22 cellular contexts compared by ENCODE assay signal in the genomic region with DNA sequence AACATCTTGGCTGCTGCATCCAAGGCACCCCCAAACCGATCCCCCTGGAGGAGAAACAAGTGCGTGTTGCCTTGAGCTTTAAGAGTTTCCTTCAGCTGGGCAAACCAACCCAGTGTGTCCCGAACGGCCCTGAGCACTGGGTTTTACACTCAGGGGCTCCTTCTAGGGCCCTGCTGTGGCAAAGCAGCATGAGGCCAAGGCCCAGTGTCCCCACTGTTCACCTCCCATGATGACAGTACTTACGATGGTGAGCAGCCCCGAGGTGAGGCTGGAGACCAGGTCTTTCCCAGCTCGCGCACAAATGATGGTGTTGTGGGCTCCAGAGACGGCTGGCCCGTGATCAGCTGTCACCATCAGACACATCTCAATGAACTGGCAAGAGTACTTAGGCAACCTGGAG. TPM values are rescaled to one million over a fixed set of nuclear protein-coding genes. Genes with fewer than 3 reads are reported as not detected.
DNase-seq lines count a peak whose midpoint lies in the region; ATAC-seq and TF ChIP-seq lines count a peak whose summit lies in the region.
"Had no signal": no experiment of that assay in that cellular context is flagged by ENCODE, and none has a peak within 500 bp of the region (broad histone marks: within the 10 kb centered on the region; RNA-seq: fewer than 3 reads in every experiment).

No MANE protein-coding gene starts in this region.

- H3K4me1 Mint-ChIP-seq in activated CD4-positive, alpha-beta memory T cell treated with anti-CD3 and anti-CD28 coated beads for 36 hours (ENCODE audit: low read depth): peaks cover 31% of the 10 kb centered on the region
- peaks cover 40% of the 10 kb centered on the region for H3K4me1 Mint-ChIP-seq in activated CD4-positive, alpha-beta memory T cell treated with anti-CD3 and anti-CD28 coated beads, Interleukin-2, amount 10 ng/mL, durations not matched to agents 7 days and 5 days
- H3K4me1 Mint-ChIP-seq in chondrocyte (ENCODE audit: low read depth) (no peaks in the 10 kb centered on the region), mesothelial cell of epicardium (no peaks in the 10 kb centered on the region)

- no peak for DNase-seq in activated CD4-positive, alpha-beta memory T cell treated with anti-CD3 and anti-CD28 coated beads for 36 hours
- DNase-seq in activated CD4-positive, alpha-beta memory T cell treated with anti-CD3 and anti-CD28 coated beads, Interleukin-2, amount 10 ng/mL, durations not matched to agents 7 days and 5 days: no peak
- no peak for DNase-seq in chondrocyte (ENCODE audit: low spot score)
- peak; percentile 51 for DNase-seq in posterior vena cava (ENCODE audit: low spot score)
- DNase-seq in PC-3: no peak
- no peak for DNase-seq in mesothelial cell of epicardium (ENCODE audit: low spot score in 2 of 2, unreplicated experiment in 2 of 2)
- DNase-seq in cardiac septum (ENCODE audit: low spot score): no peak
- DNase-seq: BE2C; CD4-positive, CD25-positive, alpha-beta regulatory T cell; COR-L47; DMS 273 treated with DMSO at 0.1 percent for 48 hours; DND-41; H7; KG1; NCI-H1417 treated with DMSO at 0.1 percent for 48 hours; NCI-H187 treated with DMSO at 0.1 percent for 48 hours; NCI-H2227 treated with DMSO at 0.1 percent for 48 hours; NCI-H524 treated with DMSO at 0.1 percent for 48 hours had no signal

- H3K27me3 Mint-ChIP-seq in activated CD4-positive, alpha-beta memory T cell treated with anti-CD3 and anti-CD28 coated beads for 36 hours: no peaks in the 10 kb centered on the region
- no peaks in the 10 kb centered on the region for H3K27me3 Mint-ChIP-seq in activated CD4-positive, alpha-beta memory T cell treated with anti-CD3 and anti-CD28 coated beads, Interleukin-2, amount 10 ng/mL, durations not matched to agents 7 days and 5 days
- H3K27me3 Mint-ChIP-seq in chondrocyte (ENCODE audit: low read depth) (no peaks in the 10 kb centered on the region), mesothelial cell of epicardium (ENCODE audit: low read depth) (no peaks in the 10 kb centered on the region)
- H3K27me3 Mint-ChIP-seq: CD4-positive, CD25-positive, alpha-beta regulatory T cell had no signal

- H3K9me2 ChIP-seq in PC-3 (replicated peaks; ENCODE audit: low read length): no peaks in the 10 kb centered on the region

- no peak overlapping the region for H3K4me3 ChIP-seq in HEK293 (ENCODE audit: low read depth, low read length)
- no peak overlapping the region for H3K4me3 ChIP-seq in PC-3 (ENCODE audit: low read length)

- H3K36me3 Mint-ChIP-seq in activated CD4-positive, alpha-beta memory T cell treated with anti-CD3 and anti-CD28 coated beads for 36 hours: peaks cover 58% of the 10 kb centered on the region
- H3K36me3 Mint-ChIP-seq in activated CD4-positive, alpha-beta memory T cell treated with anti-CD3 and anti-CD28 coated beads, Interleukin-2, amount 10 ng/mL, durations not matched to agents 7 days and 5 days (ENCODE audit: low read depth): peaks cover 80% of the 10 kb centered on the region
- peaks cover 43% of the 10 kb centered on the region for H3K36me3 Mint-ChIP-seq in chondrocyte (ENCODE audit: low read depth)
- peaks cover 53% of the 10 kb centered on the region for H3K36me3 Mint-ChIP-seq in mesothelial cell of epicardium

- H3K79me2 ChIP-seq in PC-3 (ENCODE audit: low read length): no peaks in the 10 kb centered on the region

- H3K27ac Mint-ChIP-seq in activated CD4-positive, alpha-beta memory T cell treated with anti-CD3 and anti-CD28 coated beads for 36 hours: peak overlapping the region; percentile 23
- H3K27ac Mint-ChIP-seq in activated CD4-positive, alpha-beta memory T cell treated with anti-CD3 and anti-CD28 coated beads, Interleukin-2, amount 10 ng/mL, durations not matched to agents 7 days and 5 days: no peak overlapping the region
- H3K27ac Mint-ChIP-seq in chondrocyte (ENCODE audit: unreplicated experiment): peak overlapping the region; percentile 45
- H3K27ac Mint-ChIP-seq in mesothelial cell of epicardium: no peak overlapping the region

- H3K9ac ChIP-seq in PC-3 (ENCODE audit: low read length): no peak overlapping the region

- H3K27me3 ChIP-seq in PC-3 (ENCODE audit: low read length): no peaks in the 10 kb centered on the region
- H3K27me3 ChIP-seq: BE2C had no signal

- intact Hi-C loops in activated CD4-positive, alpha-beta memory T cell treated with anti-CD3 and anti-CD28 coated beads for 36 hours (cut with micrococcal nuclease): no loop called here
- intact Hi-C loops in posterior vena cava (cut with DNase I) (no loop called here), PC-3 (cut with micrococcal nuclease) (no loop called here), cardiac septum (cut with DNase I) (loop anchor here (10.0 kb wide), 1 partner anchor 137 kb away; the partner anchor contains the start of gene HAP1)

- no peak overlapping the region for H3K27ac ChIP-seq in HEK293 (ENCODE audit: extremely low read depth, low read depth, low read length)
- H3K27ac ChIP-seq in PC-3 (ENCODE audit: low read length): no peak overlapping the region

- CTCF ChIA-PET in activated CD4-positive, alpha-beta memory T cell treated with anti-CD3 and anti-CD28 coated beads for 36 hours (lab: Charles Lee): no interaction called here
- CTCF ChIA-PET in activated CD4-positive, alpha-beta memory T cell treated with anti-CD3 and anti-CD28 coated beads, Interleukin-2, amount 10 ng/mL, durations not matched to agents 7 days and 5 days (lab: Charles Lee): interaction anchor here (0.6 kb wide), 1 partner anchor 951 kb away, joined by 3 read pairs; no protein-coding TSS in a partner anchor
- CTCF ChIA-PET in HEK293 (lab: Yijun Ruan, JAX): interaction anchor here (0.5 kb wide), 1 partner anchor 60 kb away, joined by 3 read pairs; no protein-coding TSS in a partner anchor
- CTCF ChIA-PET in PC-3 (lab: Charles Lee): no interaction called here

- BruUV-seq in PC-3 (replicated peaks; lab: Mats Ljungman, UMichigan): no TSS peak

- no peaks in the 10 kb centered on the region for H3F3A ChIP-seq in PC-3 (ENCODE audit: low read length, unreplicated experiment)

- H3K4me1 ChIP-seq in HEK293 (ENCODE audit: control insufficient read depth, insufficient read depth, low read length) (no peaks in the 10 kb centered on the region), PC-3 (ENCODE audit: insufficient read depth, low read length) (no peaks in the 10 kb centered on the region)
- H3K4me1 ChIP-seq: BE2C had no signal

- no peaks in the 10 kb centered on the region for H4K20me1 ChIP-seq in PC-3 (ENCODE audit: low read length)

- H3K36me3 ChIP-seq in HEK293 (ENCODE audit: control insufficient read depth in 2 of 2, insufficient read depth in 1 of 2, low read length in 2 of 2) (peaks cover 40 to 78% of the 10 kb centered on the region in 2 experiments), PC-3 (ENCODE audit: low read depth, low read length) (peaks cover 6% of the 10 kb centered on the region; the same call in 1 of the 2 replicates)

- H3K9me3 ChIP-seq in HEK293 (ENCODE audit: control insufficient read depth, insufficient read depth, low read depth, low read length) (no peaks in the 10 kb centered on the region), PC-3 (ENCODE audit: low read length) (no peaks in the 10 kb centered on the region)
- H3K9me3 ChIP-seq: BE2C had no signal

- no peak overlapping the region for H3K4me2 ChIP-seq in PC-3 (ENCODE audit: low read length)

- no peak for TF ChIP-seq CTCF in HEK293 (tag by site-specific recombination; IDR thresholded peaks at IDR 0.05)
- TF ChIP-seq CTCF in chondrocyte (IDR thresholded peaks at IDR 0.05): no peak
- TF ChIP-seq CTCF in PC-3 (conservative IDR thresholded peaks at IDR 0.05; ENCODE audit: low read depth, low read length): no peak
- TF ChIP-seq CTCF in mesothelial cell of epicardium (IDR thresholded peaks at IDR 0.05; ENCODE audit: unreplicated experiment): no peak

- ATAC-seq in PC-3: no peak
- ATAC-seq: HepG2 had no signal

- H3K4me3 Mint-ChIP-seq in activated CD4-positive, alpha-beta memory T cell treated with anti-CD3 and anti-CD28 coated beads for 36 hours: no peak overlapping the region
- H3K4me3 Mint-ChIP-seq in activated CD4-positive, alpha-beta memory T cell treated with anti-CD3 and anti-CD28 coated beads, Interleukin-2, amount 10 ng/mL, durations not matched to agents 7 days and 5 days: no peak overlapping the region
- no peak overlapping the region for H3K4me3 Mint-ChIP-seq in chondrocyte (ENCODE audit: unreplicated experiment)
- H3K4me3 Mint-ChIP-seq in mesothelial cell of epicardium: no peak overlapping the region

- H3K9me3 Mint-ChIP-seq in activated CD4-positive, alpha-beta memory T cell treated with anti-CD3 and anti-CD28 coated beads for 36 hours: no peaks in the 10 kb centered on the region
- no peaks in the 10 kb centered on the region for H3K9me3 Mint-ChIP-seq in activated CD4-positive, alpha-beta memory T cell treated with anti-CD3 and anti-CD28 coated beads, Interleukin-2, amount 10 ng/mL, durations not matched to agents 7 days and 5 days
- H3K9me3 Mint-ChIP-seq in chondrocyte (ENCODE audit: low read depth) (no peaks in the 10 kb centered on the region), mesothelial cell of epicardium (no peaks in the 10 kb centered on the region)
- H3K9me3 Mint-ChIP-seq: CD4-positive, CD25-positive, alpha-beta regulatory T cell had no signal

- POLR2A ChIA-PET in activated CD4-positive, alpha-beta memory T cell treated with anti-CD3 and anti-CD28 coated beads for 36 hours (lab: Charles Lee): no interaction called here
- POLR2A ChIA-PET in activated CD4-positive, alpha-beta memory T cell treated with anti-CD3 and anti-CD28 coated beads, Interleukin-2, amount 10 ng/mL, durations not matched to agents 7 days and 5 days (lab: Charles Lee): no interaction called here
- POLR2A ChIA-PET in HEK293 (lab: Yijun Ruan, JAX) (no interaction called here), PC-3 (lab: Charles Lee; ENCODE audit: unreplicated experiment) (no interaction called here)

- no peak overlapping the region for H2AFZ ChIP-seq in PC-3 (ENCODE audit: low read length)

RNA-seq across cellular contexts. Expression of gene KLHL11, which starts 6.6 kb away (rescaled TPM):
- total RNA-seq in activated CD4-positive, alpha-beta memory T cell treated with anti-CD3 and anti-CD28 coated beads for 36 hours: 10 to 100 TPM; 23.6 to 25.2 TPM
- total RNA-seq in activated CD4-positive, alpha-beta memory T cell treated with anti-CD3 and anti-CD28 coated beads, Interleukin-2, amount 10 ng/mL, durations not matched to agents 7 days and 5 days: 10 to 100 TPM; 13.9 to 14.4 TPM
- total RNA-seq in chondrocyte (12.9 to 15.3 TPM (median 14.6 TPM) in 3 replicates), posterior vena cava (10 to 100 TPM; 10.9 to 12.1 TPM), PC-3 (2014; rRNA removed) (16.5 and 19.9 TPM in 2 replicates), mesothelial cell of epicardium (21.4 to 22.1 TPM (median 21.9 TPM) in 3 replicates), cardiac septum (5.1 TPM)

RNA-seq across cellular contexts. Expression of gene KLHL10, which starts 34.2 kb away (rescaled TPM):
- under 1 TPM; 0.12 to 0.29 TPM for total RNA-seq in activated CD4-positive, alpha-beta memory T cell treated with anti-CD3 and anti-CD28 coated beads for 36 hours
- total RNA-seq in activated CD4-positive, alpha-beta memory T cell treated with anti-CD3 and anti-CD28 coated beads, Interleukin-2, amount 10 ng/mL, durations not matched to agents 7 days and 5 days: not detected
- total RNA-seq in chondrocyte (0.67 TPM in 1 of 3 replicates, not detected in the others), posterior vena cava (under 1 TPM; 0.32 to 0.43 TPM), PC-3 (2014; rRNA removed) (not detected in 2 replicates), mesothelial cell of epicardium (0.16 to 0.27 TPM in 2 of 3 replicates, not detected in the other), cardiac septum (not detected)
- total RNA-seq: A172; CD4-positive, CD25-positive, alpha-beta regulatory T cell; G401 had no signal

RNA-seq across cellular contexts. Expression of gene NT5C3B, which starts 35.8 kb away (rescaled TPM):
- 10 to 100 TPM; 29.0 to 29.5 TPM for total RNA-seq in activated CD4-positive, alpha-beta memory T cell treated with anti-CD3 and anti-CD28 coated beads for 36 hours
- total RNA-seq in activated CD4-positive, alpha-beta memory T cell treated with anti-CD3 and anti-CD28 coated beads, Interleukin-2, amount 10 ng/mL, durations not matched to agents 7 days and 5 days: 10 to 100 TPM; 16.1 to 19.0 TPM
- total RNA-seq in chondrocyte: 39.8 to 52.4 TPM (median 47.8 TPM) in 3 replicates
- total RNA-seq in posterior vena cava: 10 to 100 TPM; 49.1 to 61.8 TPM
- 78.8 and 79.2 TPM in 2 replicates for total RNA-seq in PC-3 (2014; rRNA removed)
- total RNA-seq in mesothelial cell of epicardium: 68.5 to 75.5 TPM (median 69.6 TPM) in 3 replicates
- total RNA-seq in cardiac septum: 22.8 TPM

RNA-seq across cellular contexts. Expression of gene ACLY, which starts 47.0 kb away (rescaled TPM):
- 100 to 1,000 TPM; 186 to 203 TPM for total RNA-seq in activated CD4-positive, alpha-beta memory T cell treated with anti-CD3 and anti-CD28 coated beads for 36 hours
- total RNA-seq in activated CD4-positive, alpha-beta memory T cell treated with anti-CD3 and anti-CD28 coated beads, Interleukin-2, amount 10 ng/mL, durations not matched to agents 7 days and 5 days: 100 to 1,000 TPM; 177 to 183 TPM
- total RNA-seq in chondrocyte (181 to 189 TPM (median 187 TPM) in 3 replicates), posterior vena cava (100 to 1,000 TPM in 1 of 2 donors, 10 to 100 TPM in 1; 97.5 to 101 TPM), PC-3 (2014; rRNA removed) (110 and 114 TPM in 2 replicates), mesothelial cell of epicardium (126 to 133 TPM (median 130 TPM) in 3 replicates), cardiac septum (33.6 TPM)

RNA-seq across cellular contexts. Expression of gene ODAD4, which starts 58.6 kb away (rescaled TPM):
- total RNA-seq in activated CD4-positive, alpha-beta memory T cell treated with anti-CD3 and anti-CD28 coated beads for 36 hours: 1 to 10 TPM in 1 of 2 experiments, under 1 TPM in 1; 0.77 to 1.4 TPM
- 1 to 10 TPM; 1.7 to 2.0 TPM for total RNA-seq in activated CD4-positive, alpha-beta memory T cell treated with anti-CD3 and anti-CD28 coated beads, Interleukin-2, amount 10 ng/mL, durations not matched to agents 7 days and 5 days
- total RNA-seq in chondrocyte: 0.70 to 0.99 TPM (median 0.77 TPM) in 3 replicates
- 1 to 10 TPM in 1 of 2 donors, under 1 TPM in 1; 0.74 to 1.2 TPM for total RNA-seq in posterior vena cava
- total RNA-seq in PC-3 (2014; rRNA removed): 0.15 and 0.98 TPM in 2 replicates
- 1.3 to 2.1 TPM (median 1.7 TPM) in 3 replicates for total RNA-seq in mesothelial cell of epicardium
- total RNA-seq in cardiac septum: 0.54 TPM
- total RNA-seq: CD4-positive, CD25-positive, alpha-beta regulatory T cell had no signal

Comparison
In these comparisons a context has a peak if more than half of its experiments do, and no peak if none do; other contexts are left out.
1. H3K27ac Mint-ChIP-seq: peak in activated CD4-positive, alpha-beta memory T cell treated with anti-CD3 and anti-CD28 coated beads for 36 hours (single experiment) and chondrocyte (single experiment); none in activated CD4-positive, alpha-beta memory T cell treated with anti-CD3 and anti-CD28 coated beads, Interleukin-2, amount 10 ng/mL, durations not matched to agents 7 days and 5 days (single experiment) and mesothelial cell of epicardium (single experiment).
2. CTCF ChIA-PET loops: an anchor here in activated CD4-positive, alpha-beta memory T cell treated with anti-CD3 and anti-CD28 coated beads, Interleukin-2, amount 10 ng/mL, durations not matched to agents 7 days and 5 days (0.6 kb wide) and HEK293 (0.5 kb wide); none called in activated CD4-positive, alpha-beta memory T cell treated with anti-CD3 and anti-CD28 coated beads for 36 hours and PC-3.